8 cellular contexts compared by ENCODE assay signal in the genomic region with DNA sequence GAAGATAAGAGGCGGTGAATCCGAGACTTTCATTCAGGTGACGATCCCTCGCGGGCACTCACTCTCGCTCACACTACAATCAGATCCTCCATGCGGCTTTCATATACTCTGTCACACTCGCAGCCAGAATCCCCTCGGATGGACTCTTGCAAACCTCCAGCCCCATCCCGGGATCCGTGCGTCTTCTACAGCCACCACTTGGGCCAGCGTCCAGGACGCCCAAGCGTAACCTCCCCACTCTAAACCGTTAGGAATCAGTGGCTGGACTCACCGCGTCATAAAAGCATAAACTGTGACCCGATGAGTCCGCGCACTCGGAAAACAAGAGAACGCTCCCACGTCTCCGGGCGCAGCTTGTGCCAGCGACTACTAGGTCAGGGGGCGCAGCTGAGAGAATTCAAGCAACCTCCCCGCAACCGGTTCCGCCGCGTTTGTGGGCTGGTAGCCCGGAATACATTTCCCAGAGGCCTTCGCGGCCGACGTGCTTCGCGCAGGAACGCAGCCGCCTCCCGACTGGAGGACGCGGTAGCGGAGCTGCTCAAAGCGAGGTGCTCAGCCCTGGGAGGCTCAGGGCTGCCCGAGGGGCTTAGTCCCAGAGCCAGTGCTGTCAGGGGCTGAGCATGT. TPM values are rescaled to one million over a fixed set of nuclear protein-coding genes. Genes with fewer than 3 reads are reported as not detected.
DNase-seq lines count a peak whose midpoint lies in the region; ATAC-seq and TF ChIP-seq lines count a peak whose summit lies in the region.

No MANE protein-coding gene starts in this region.

- H3K27ac Mint-ChIP-seq in mesothelial cell of epicardium, result peak overlapping the region; percentile 95

- DNase-seq in GM03348 (ENCODE audit: low spot score) (peak; percentile 88), NCI-H510A treated with DMSO at 0.1 percent for 48 hours (lab: John Stamatoyannopoulos, UW) (peak; percentile 43), activated T-cell treated with anti-CD3 and anti-CD28 coated beads for 4 hours (peak; percentile 73), epidermal melanocyte (ENCODE audit: insufficient read length, low spot score) (peak; percentile 34), mesothelial cell of epicardium (ENCODE audit: low spot score in 2 of 2, unreplicated experiment in 2 of 2) (peak; percentile 57 to 78), NCI-H1105 treated with DMSO at 0.1 percent for 48 hours (lab: John Stamatoyannopoulos, UW) (no peak)
- peak; percentile 52 for DNase-seq in stimulated activated CD8-positive, alpha-beta memory T cell treated with anti-CD3 and anti-CD28 coated beads, Interleukin-12 subunit alpha, Interleukin-12 subunit beta, amount 100 ng/mL, for 24 hours (ENCODE audit: extremely low read depth)

- H3K4me1 Mint-ChIP-seq in mesothelial cell of epicardium, result peaks cover 10% of the 10 kb centered on the region

- peaks cover 18% of the 10 kb centered on the region for H3K36me3 Mint-ChIP-seq in mesothelial cell of epicardium

- no peak for TF ChIP-seq CTCF in mesothelial cell of epicardium (IDR thresholded peaks at IDR 0.05; ENCODE audit: unreplicated experiment)

- ATAC-seq in GM21717 (IDR thresholded peaks at IDR 0.05; ENCODE audit: unreplicated experiment), result no peak

- peaks cover 15% of the 10 kb centered on the region for H3K9me3 Mint-ChIP-seq in mesothelial cell of epicardium

- peak overlapping the region; percentile 95 for H3K4me3 Mint-ChIP-seq in mesothelial cell of epicardium

- H3K27me3 Mint-ChIP-seq in mesothelial cell of epicardium (ENCODE audit: low read depth), result no peaks in the 10 kb centered on the region

RNA-seq across cellular contexts. Expression of a gene that starts 27.6 kb away (rescaled TPM):
- total RNA-seq in mesothelial cell of epicardium, result 17.6 to 18.7 TPM (median 17.7 TPM) in 3 replicates

RNA-seq across cellular contexts. Expression of a gene that starts 36.7 kb away (rescaled TPM):
- 23.4 to 27.7 TPM (median 23.6 TPM) in 3 replicates for total RNA-seq in mesothelial cell of epicardium
